In genomic region chr2:207403950-207404349, GRCh38 we compare ENCODE assay signal across 16 cellular contexts.
DNase-seq lines count a peak whose midpoint lies in the region; TF ChIP-seq lines count a peak whose summit lies in the region.
"Had no signal": no experiment of that assay in that cellular context is flagged by ENCODE, and none has a peak within 500 bp of the region (broad histone marks: within the 10 kb centered on the region; RNA-seq: fewer than 3 reads in every experiment).

No MANE protein-coding gene starts in this region.

- H2AK5ac ChIP-seq in mesenchymal stem cell (ENCODE audit: low read length, severe bottlenecking) = no peak overlapping the region

- H3K18ac ChIP-seq in mesenchymal stem cell (ENCODE audit: low read depth in 1 of 2, low read length in 2 of 2) = no peak overlapping the region

- H4K91ac ChIP-seq in mesenchymal stem cell (ENCODE audit: low read length) = no peak overlapping the region

- no peak overlapping the region for H3K23ac ChIP-seq in mesenchymal stem cell (ENCODE audit: low read length in 2 of 2)

- no peak overlapping the region for H2BK5ac ChIP-seq in mesenchymal stem cell (ENCODE audit: low read depth, low read length, poor library complexity, severe bottlenecking)

- H3K9me3 ChIP-seq in mesenchymal stem cell (ENCODE audit: control insufficient read depth, low read length) = peaks cover 13% of the 10 kb centered on the region
- H3K9me3 ChIP-seq: stomach, tibial nerve had no signal

- no peaks in the 10 kb centered on the region for H3K4me1 ChIP-seq in mesenchymal stem cell (ENCODE audit: control insufficient read depth, insufficient read depth, low read depth, low read length)

- H3K4me2 ChIP-seq in mesenchymal stem cell (ENCODE audit: low read length, poor library complexity, severe bottlenecking) = no peak overlapping the region

- no peak overlapping the region for H4K8ac ChIP-seq in mesenchymal stem cell (ENCODE audit: low read length)

- H3K14ac ChIP-seq in mesenchymal stem cell (ENCODE audit: low read length in 2 of 2) = no peak overlapping the region

- H3K36me3 ChIP-seq in mesenchymal stem cell (ENCODE audit: control insufficient read depth in 1 of 2, insufficient read depth in 2 of 2, low read depth in 1 of 2, low read length in 2 of 2) = no peaks in the 10 kb centered on the region
- H3K36me3 ChIP-seq: stomach, tibial nerve had no signal

- H2BK12ac ChIP-seq in mesenchymal stem cell (ENCODE audit: low read length in 2 of 2) = no peak overlapping the region

- peak; percentile 46 for DNase-seq in NCI-H1092 (lab: John Stamatoyannopoulos, UW)
- DNase-seq in NCI-H2081 (lab: John Stamatoyannopoulos, UW) = peak; percentile 55 to 91
- DNase-seq in NCI-H69 (lab: John Stamatoyannopoulos, UW) = peak; percentile 97
- DNase-seq in fibroblast of mammary gland (ENCODE audit: low read depth) = peak; percentile 24
- no peak for DNase-seq in NCI-H524 treated with DMSO at 0.1 percent for 48 hours (lab: John Stamatoyannopoulos, UW)
- no peak for DNase-seq in activated CD4-positive, alpha-beta T cell treated with anti-CD3 and anti-CD28 coated beads, Interleukin-2, amount 50 U/mL, for 48 hours
- no peak for DNase-seq in mesenchymal stem cell
- DNase-seq: activated CD4-positive, CD25-positive, alpha-beta regulatory T cell treated with anti-CD3 and anti-CD28 coated beads, Interleukin-2, amount 50 U/mL, for 72 hours; activated CD8-positive, alpha-beta T cell treated with anti-CD3 and anti-CD28 coated beads, Interleukin-2, amount 10 ng/mL, durations not matched to agents 7 days and 5 days; activated gamma-delta T cell; left colon; NCI-H187; SIG-M5; stimulated activated CD8-positive, alpha-beta memory T cell treated with anti-CD3 and anti-CD28 coated beads, Interleukin-4, amount 100 ng/mL, for 48 hours; stomach had no signal

- H3K4ac ChIP-seq in mesenchymal stem cell (ENCODE audit: low read depth in 1 of 2, low read length in 2 of 2) = no peak overlapping the region

- no peak for TF ChIP-seq CTCF in fibroblast of mammary gland (conservative IDR thresholded peaks at IDR 0.05; ENCODE audit: control insufficient read depth, insufficient read depth, low read depth, low read length)

- no peak overlapping the region for H3K27ac ChIP-seq in mesenchymal stem cell (ENCODE audit: low read length, poor library complexity, severe bottlenecking)
- H3K27ac ChIP-seq: stomach, tibial nerve had no signal

- H3K9ac ChIP-seq in mesenchymal stem cell (ENCODE audit: low read length) = no peak overlapping the region

- 93% methylated on average over 3 of the region's 3 CpGs for WGBS in mesenchymal stem cell

- H3K27me3 ChIP-seq in mesenchymal stem cell (ENCODE audit: control insufficient read depth in 1 of 2, insufficient read depth in 1 of 2, low read length in 2 of 2) = no peaks in the 10 kb centered on the region
- H3K27me3 ChIP-seq: stomach, tibial nerve had no signal

- no peaks in the 10 kb centered on the region for H3K79me1 ChIP-seq in mesenchymal stem cell (replicated peaks; ENCODE audit: low read length, poor library complexity, severe bottlenecking)

- H2AFZ ChIP-seq in mesenchymal stem cell (ENCODE audit: low read depth, low read length) = no peak overlapping the region

- no peak overlapping the region for H2BK15ac ChIP-seq in mesenchymal stem cell (ENCODE audit: low read depth, poor library complexity, severe bottlenecking)

- no peak overlapping the region for H3K4me3 ChIP-seq in fibroblast of mammary gland (ENCODE audit: control insufficient read depth, low read depth, low read length)
- H3K4me3 ChIP-seq in mesenchymal stem cell (ENCODE audit: insufficient read depth in 1 of 2, low read depth in 1 of 2, low read length in 2 of 2) = no peak overlapping the region
- H3K4me3 ChIP-seq: stomach, tibial nerve had no signal

- H2BK120ac ChIP-seq in mesenchymal stem cell (ENCODE audit: low read depth, low read length) = no peak overlapping the region

Comparison
In these comparisons a context has a peak if more than half of its experiments do, and no peak if none do; other contexts are left out.
1. DNase-seq: peak in NCI-H1092 (single experiment), NCI-H2081 (2 of 2), NCI-H69 (single experiment) and fibroblast of mammary gland (single experiment); none in NCI-H524 treated with DMSO at 0.1 percent for 48 hours (single experiment), activated CD4-positive, alpha-beta T cell treated with anti-CD3 and anti-CD28 coated beads, Interleukin-2, amount 50 U/mL, for 48 hours (0 of 2) and mesenchymal stem cell (single experiment).